In the genomic region with DNA sequence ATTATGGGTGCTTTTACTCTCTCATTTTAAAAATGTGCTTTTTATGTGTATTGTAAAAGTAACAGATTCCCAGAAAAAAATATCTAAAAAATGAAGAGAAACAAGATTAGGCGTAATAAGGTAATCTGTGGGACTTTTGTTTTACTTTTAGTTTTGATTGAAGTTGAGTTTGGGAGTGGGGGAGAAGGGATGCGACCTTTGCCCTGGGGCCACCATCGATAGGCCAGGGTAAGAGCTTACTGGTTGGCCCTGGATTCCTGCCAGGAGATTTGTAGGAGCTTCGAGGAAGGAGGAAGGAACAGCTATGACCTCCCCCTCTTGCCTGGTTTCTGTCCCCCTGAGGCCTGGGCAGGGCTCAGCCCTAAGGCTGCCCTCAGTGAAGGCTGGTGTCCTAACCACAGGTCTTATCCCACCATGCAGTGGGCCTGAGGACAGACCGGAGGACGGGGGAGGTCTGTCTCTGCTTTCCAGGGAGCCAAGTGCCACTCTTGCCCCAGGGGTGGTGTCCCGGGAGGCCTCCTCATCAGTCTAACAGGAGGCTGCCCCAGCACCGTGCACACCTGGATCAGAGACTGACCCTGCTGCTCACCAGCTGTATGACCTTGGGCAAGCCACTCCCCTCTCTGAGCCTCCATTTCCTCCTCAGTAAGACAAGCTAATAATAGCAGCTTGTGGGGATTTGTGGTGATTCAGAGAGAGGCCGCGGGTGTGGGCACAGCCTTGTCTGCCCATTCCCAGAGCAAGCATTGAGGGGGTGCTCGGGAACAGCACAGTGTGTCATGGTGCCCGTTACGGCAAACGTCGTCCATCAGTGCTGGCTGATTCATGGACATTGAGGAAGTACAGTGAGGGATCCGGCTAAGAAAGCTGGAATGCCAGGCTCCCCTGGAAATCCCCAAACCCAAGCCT, we compare ENCODE assay signal across 1 cellular context.
TF ChIP-seq lines count a peak whose summit lies in the region.

No MANE protein-coding gene starts in this region.

TF ChIP-seq in HepG2, 621 proteins besides CTCF, POLR2A, EP300 and RAD21 (continued from another document and continues in another):
- TF ChIP-seq ZFP91 (CRISPR knock-in tag; IDR thresholded peaks at IDR 0.05; ENCODE audit: borderline replicate concordance) (peak; percentile 75), NR2C2 (CRISPR knock-in tag; IDR thresholded peaks at IDR 0.05; ENCODE audit: borderline replicate concordance) (peak; percentile 89), SIN3B (IDR thresholded peaks at IDR 0.05; ENCODE audit: low read length) (no peak), ZNF598 (CRISPR knock-in tag; IDR thresholded peaks at IDR 0.05; ENCODE audit: borderline replicate concordance) (no peak), ZMYM2 (CRISPR knock-in tag; IDR thresholded peaks at IDR 0.05) (peak; percentile 37), HMGXB4 (CRISPR knock-in tag; IDR thresholded peaks at IDR 0.05; ENCODE audit: borderline replicate concordance in 1 of 2, low read depth in 1 of 2) (peak; percentile 16 to 62; a peak in 1 of 4 replicates), HCFC1 (IDR thresholded peaks at IDR 0.05; ENCODE audit: low read depth, low read length) (no peak), TEAD2 (CRISPR knock-in tag; IDR thresholded peaks at IDR 0.05) (no peak), ZFP37 (CRISPR knock-in tag; IDR thresholded peaks at IDR 0.05; ENCODE audit: borderline replicate concordance) (no peak), MTA1 (CRISPR knock-in tag; IDR thresholded peaks at IDR 0.05; ENCODE audit: borderline replicate concordance) (no peak; the same call in 1 of the 2 replicates), ERF (CRISPR knock-in tag; IDR thresholded peaks at IDR 0.05) (peak; percentile 57), ZBTB2 (CRISPR knock-in tag; IDR thresholded peaks at IDR 0.05; ENCODE audit: low read depth) (0 out of 2 replicates have a peak, but pooled peaks have one; percentile 67), ZNF607 (CRISPR knock-in tag; IDR thresholded peaks at IDR 0.05; ENCODE audit: borderline replicate concordance) (no peak), CREB3 (CRISPR knock-in tag; IDR thresholded peaks at IDR 0.05) (peak; percentile 69; the same call in 1 of the 2 replicates), AGO2 (optimal IDR thresholded peaks at IDR 0.05; ENCODE audit: low read depth, low read length) (peak; percentile 56), PBX2 (CRISPR knock-in tag; IDR thresholded peaks at IDR 0.05) (no peak), HOXA3 (CRISPR knock-in tag; IDR thresholded peaks at IDR 0.05) (peak; percentile 71), MED13 (CRISPR knock-in tag; IDR thresholded peaks at IDR 0.05) (peak; percentile 62), TCF7 (IDR thresholded peaks at IDR 0.05; ENCODE audit: low read depth) (no peak), ZNF780A (CRISPR knock-in tag; IDR thresholded peaks at IDR 0.05) (peak; percentile 76; the same call in 1 of the 2 replicates), DPF2 (CRISPR knock-in tag; IDR thresholded peaks at IDR 0.05; ENCODE audit: borderline replicate concordance, low read depth) (0 out of 2 replicates have a peak, but pooled peaks have one; percentile 37), CERS6 (CRISPR knock-in tag; IDR thresholded peaks at IDR 0.05) (no peak), IRX3 (CRISPR knock-in tag; IDR thresholded peaks at IDR 0.05; ENCODE audit: borderline replicate concordance, low read depth) (0 out of 2 replicates have a peak, but pooled peaks have one; percentile 45), RCOR2 (CRISPR knock-in tag; IDR thresholded peaks at IDR 0.05) (0 out of 2 replicates have a peak, but pooled peaks have one; percentile 32), ZNF264 (CRISPR knock-in tag; IDR thresholded peaks at IDR 0.05) (no peak; the same call in 1 of the 2 replicates), ELF1 (CRISPR knock-in tag; IDR thresholded peaks at IDR 0.05) (peak; percentile 61; the same call in 1 of the 2 replicates)
- TF ChIP-seq, protein P1, sequence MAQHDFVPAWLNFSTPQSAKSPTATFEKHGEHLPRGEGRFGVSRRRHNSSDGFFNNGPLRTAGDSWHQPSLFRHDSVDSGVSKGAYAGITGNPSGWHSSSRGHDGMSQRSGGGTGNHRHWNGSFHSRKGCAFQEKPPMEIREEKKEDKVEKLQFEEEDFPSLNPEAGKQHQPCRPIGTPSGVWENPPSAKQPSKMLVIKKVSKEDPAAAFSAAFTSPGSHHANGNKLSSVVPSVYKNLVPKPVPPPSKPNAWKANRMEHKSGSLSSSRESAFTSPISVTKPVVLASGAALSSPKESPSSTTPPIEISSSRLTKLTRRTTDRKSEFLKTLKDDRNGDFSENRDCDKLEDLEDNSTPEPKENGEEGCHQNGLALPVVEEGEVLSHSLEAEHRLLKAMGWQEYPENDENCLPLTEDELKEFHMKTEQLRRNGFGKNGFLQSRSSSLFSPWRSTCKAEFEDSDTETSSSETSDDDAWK (CRISPR knock-in tag; IDR thresholded peaks at IDR 0.05), result no peak
- TF ChIP-seq, protein P2, sequence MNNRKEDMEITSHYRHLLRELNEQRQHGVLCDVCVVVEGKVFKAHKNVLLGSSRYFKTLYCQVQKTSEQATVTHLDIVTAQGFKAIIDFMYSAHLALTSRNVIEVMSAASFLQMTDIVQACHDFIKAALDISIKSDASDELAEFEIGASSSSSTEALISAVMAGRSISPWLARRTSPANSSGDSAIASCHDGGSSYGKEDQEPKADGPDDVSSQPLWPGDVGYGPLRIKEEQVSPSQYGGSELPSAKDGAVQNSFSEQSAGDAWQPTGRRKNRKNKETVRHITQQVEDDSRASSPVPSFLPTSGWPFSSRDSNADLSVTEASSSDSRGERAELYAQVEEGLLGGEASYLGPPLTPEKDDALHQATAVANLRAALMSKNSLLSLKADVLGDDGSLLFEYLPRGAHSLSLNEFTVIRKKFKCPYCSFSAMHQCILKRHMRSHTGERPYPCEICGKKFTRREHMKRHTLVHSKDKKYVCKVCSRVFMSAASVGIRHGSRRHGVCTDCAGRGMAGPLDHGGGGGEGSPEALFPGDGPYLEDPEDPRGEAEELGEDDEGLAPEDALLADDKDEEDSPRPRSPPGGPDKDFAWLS (CRISPR knock-in tag; IDR thresholded peaks at IDR 0.05; ENCODE audit: borderline replicate concordance), result peak; percentile 79; the same call in 1 of the 2 replicates
- TF ChIP-seq, protein P3, sequence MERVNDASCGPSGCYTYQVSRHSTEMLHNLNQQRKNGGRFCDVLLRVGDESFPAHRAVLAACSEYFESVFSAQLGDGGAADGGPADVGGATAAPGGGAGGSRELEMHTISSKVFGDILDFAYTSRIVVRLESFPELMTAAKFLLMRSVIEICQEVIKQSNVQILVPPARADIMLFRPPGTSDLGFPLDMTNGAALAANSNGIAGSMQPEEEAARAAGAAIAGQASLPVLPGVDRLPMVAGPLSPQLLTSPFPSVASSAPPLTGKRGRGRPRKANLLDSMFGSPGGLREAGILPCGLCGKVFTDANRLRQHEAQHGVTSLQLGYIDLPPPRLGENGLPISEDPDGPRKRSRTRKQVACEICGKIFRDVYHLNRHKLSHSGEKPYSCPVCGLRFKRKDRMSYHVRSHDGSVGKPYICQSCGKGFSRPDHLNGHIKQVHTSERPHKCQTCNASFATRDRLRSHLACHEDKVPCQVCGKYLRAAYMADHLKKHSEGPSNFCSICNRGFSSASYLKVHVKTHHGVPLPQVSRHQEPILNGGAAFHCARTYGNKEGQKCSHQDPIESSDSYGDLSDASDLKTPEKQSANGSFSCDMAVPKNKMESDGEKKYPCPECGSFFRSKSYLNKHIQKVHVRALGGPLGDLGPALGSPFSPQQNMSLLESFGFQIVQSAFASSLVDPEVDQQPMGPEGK (CRISPR knock-in tag; IDR thresholded peaks at IDR 0.05), result no peak
- TF ChIP-seq, protein P4, sequence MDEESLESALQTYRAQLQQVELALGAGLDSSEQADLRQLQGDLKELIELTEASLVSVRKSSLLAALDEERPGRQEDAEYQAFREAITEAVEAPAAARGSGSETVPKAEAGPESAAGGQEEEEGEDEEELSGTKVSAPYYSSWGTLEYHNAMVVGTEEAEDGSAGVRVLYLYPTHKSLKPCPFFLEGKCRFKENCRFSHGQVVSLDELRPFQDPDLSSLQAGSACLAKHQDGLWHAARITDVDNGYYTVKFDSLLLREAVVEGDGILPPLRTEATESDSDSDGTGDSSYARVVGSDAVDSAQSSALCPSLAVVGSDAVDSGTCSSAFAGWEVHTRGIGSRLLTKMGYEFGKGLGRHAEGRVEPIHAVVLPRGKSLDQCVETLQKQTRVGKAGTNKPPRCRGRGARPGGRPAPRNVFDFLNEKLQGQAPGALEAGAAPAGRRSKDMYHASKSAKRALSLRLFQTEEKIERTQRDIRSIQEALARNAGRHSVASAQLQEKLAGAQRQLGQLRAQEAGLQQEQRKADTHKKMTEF (CRISPR knock-in tag; IDR thresholded peaks at IDR 0.05), result peak; percentile 86
- TF ChIP-seq, protein P5, sequence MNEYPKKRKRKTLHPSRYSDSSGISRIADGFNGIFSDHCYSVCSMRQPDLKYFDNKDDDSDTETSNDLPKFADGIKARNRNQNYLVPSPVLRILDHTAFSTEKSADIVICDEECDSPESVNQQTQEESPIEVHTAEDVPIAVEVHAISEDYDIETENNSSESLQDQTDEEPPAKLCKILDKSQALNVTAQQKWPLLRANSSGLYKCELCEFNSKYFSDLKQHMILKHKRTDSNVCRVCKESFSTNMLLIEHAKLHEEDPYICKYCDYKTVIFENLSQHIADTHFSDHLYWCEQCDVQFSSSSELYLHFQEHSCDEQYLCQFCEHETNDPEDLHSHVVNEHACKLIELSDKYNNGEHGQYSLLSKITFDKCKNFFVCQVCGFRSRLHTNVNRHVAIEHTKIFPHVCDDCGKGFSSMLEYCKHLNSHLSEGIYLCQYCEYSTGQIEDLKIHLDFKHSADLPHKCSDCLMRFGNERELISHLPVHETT (CRISPR knock-in tag; conservative IDR thresholded peaks at IDR 0.05), result peak; percentile 3; the same call in 1 of the 2 replicates
